Comparison of ENCODE assay signal across 8 cellular contexts in the genomic region with DNA sequence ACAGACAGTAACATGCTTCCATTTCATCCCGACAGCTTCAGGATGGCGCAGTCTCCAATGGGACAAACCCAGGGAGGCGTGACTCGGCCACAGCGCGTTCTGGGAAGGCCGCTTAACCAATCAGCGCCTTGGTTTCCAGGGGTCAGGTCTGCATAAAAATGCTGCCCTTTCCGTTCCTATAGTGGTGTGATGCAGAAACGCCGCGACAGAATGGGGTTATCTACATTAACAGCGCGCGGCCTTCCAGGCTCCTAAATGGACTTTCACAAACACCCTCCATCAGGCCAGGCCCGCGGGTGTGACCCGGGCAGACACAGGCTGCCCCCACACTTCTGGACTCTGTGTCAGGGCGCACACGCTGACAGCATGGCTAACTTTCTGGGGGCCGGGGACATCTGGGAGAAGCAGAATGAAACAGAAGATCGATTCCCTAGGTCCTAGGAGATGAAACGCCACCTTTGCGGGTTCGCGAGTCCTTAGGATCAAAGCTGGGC. TPM values are rescaled to one million over a fixed set of nuclear protein-coding genes. Genes with fewer than 3 reads are reported as not detected.
DNase-seq lines count a peak whose midpoint lies in the region; ATAC-seq lines count a peak whose summit lies in the region.

No MANE protein-coding gene starts in this region.

- DNase-seq in C1 segment of cervical spinal cord (lab: John Stamatoyannopoulos, UW) (peak in 13 of 14 donors; percentile 36 to 87 (median 67)), NCI-H526 (lab: John Stamatoyannopoulos, UW) (peak; percentile 72 to 88), amniotic stem cell (lab: John Stamatoyannopoulos, UW) (peak; percentile 88), cardiac septum (ENCODE audit: low spot score) (peak; percentile 89), occipital lobe (lab: John Stamatoyannopoulos, UW) (peak; percentile 88)

- intact Hi-C loops in cardiac septum (cut with DNase I), result loop anchor here (2.0 to 5.0 kb wide), 2 partner anchors 36 to 92 kb away; a partner anchor contains a TSS

- ATAC-seq in GM18907 (IDR thresholded peaks at IDR 0.05; ENCODE audit: unreplicated experiment), result peak; percentile 34
- ATAC-seq in HG03378 (IDR thresholded peaks at IDR 0.05; ENCODE audit: unreplicated experiment), result peak; percentile 36
- no peak for ATAC-seq in activated CD4-positive, CD25-positive, alpha-beta regulatory T cell treated with anti-CD3 and anti-CD28 coated beads, Interleukin-2, amount 50 U/mL, for 24 hours

RNA-seq across cellular contexts. Expression of a gene that starts 0.8 kb away (rescaled TPM):
- total RNA-seq in cardiac septum, result 8.5 TPM
- total RNA-seq in occipital lobe, result 17.0 TPM

RNA-seq across cellular contexts. Expression of a gene that starts 10.9 kb away (rescaled TPM):
- total RNA-seq in cardiac septum (233 TPM), occipital lobe (80.3 TPM)

RNA-seq across cellular contexts. Expression of a gene that starts 19.4 kb away (rescaled TPM):
- total RNA-seq in cardiac septum (0.11 TPM), occipital lobe (0.16 TPM)

Comparison
In these comparisons a context has a peak if more than half of its experiments do, and no peak if none do; other contexts are left out.
1. ATAC-seq: peak in GM18907 (single experiment) and HG03378 (single experiment); none in activated CD4-positive, CD25-positive, alpha-beta regulatory T cell treated with anti-CD3 and anti-CD28 coated beads, Interleukin-2, amount 50 U/mL, for 24 hours (0 of 2).
2. Peak in every context shown above with its lines, with median percentiles within 50 percentile points of each other: DNase-seq.